ENCODE assay signal across 8 cellular contexts in the genomic region with DNA sequence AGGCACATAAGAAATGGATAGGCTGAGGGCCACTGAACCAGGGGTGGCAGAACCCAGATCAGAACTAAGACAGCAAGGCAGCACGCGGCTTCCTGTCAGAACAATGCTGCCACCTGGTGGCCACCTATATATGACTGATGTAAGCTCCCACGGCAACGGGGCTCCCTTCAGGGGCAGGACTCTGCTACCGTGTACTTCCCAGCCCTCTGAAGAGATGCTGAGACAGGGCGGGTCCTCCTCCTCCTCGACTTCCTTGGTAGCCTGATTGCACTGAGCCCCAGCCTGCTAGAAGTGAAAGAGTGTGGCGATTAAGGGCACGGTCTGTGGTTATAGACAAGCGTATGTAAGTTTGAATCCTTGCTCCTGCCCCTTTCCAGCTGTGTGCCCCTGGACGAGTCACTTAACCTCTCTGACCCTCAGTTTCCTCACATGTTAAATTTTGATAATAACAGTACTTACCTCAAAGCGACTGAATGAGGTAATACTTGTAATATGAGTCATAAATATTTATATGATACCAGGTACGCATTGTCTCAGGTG. TPM values are rescaled to one million over a fixed set of nuclear protein-coding genes. Genes with fewer than 3 reads are reported as not detected.
DNase-seq lines count a peak whose midpoint lies in the region; ATAC-seq and TF ChIP-seq lines count a peak whose summit lies in the region.

No MANE protein-coding gene starts in this region.

- H3K4me1 Mint-ChIP-seq in nephron progenitor cell: peaks cover 9% of the 10 kb centered on the region

- peaks cover 10% of the 10 kb centered on the region for H3K27me3 Mint-ChIP-seq in nephron progenitor cell (ENCODE audit: low read depth, poor library complexity)

- H3K4me1 ChIP-seq in DND-41 (ENCODE audit: insufficient read depth, low read length): peaks cover 10% of the 10 kb centered on the region
- H3K4me1 ChIP-seq in PC-3 (ENCODE audit: insufficient read depth, low read length): peaks cover 7% of the 10 kb centered on the region; the same call in 1 of the 2 replicates
- H3K4me1 ChIP-seq in esophagus squamous epithelium: peaks cover 1 to 23% (median 10%) of the 10 kb centered on the region in 3 donors

- H3K4me3 Mint-ChIP-seq in nephron progenitor cell: no peak overlapping the region

- H3K27ac ChIP-seq in DND-41 (ENCODE audit: low read length): peak overlapping the region; percentile 10; the same call in 1 of the 2 replicates
- H3K27ac ChIP-seq in PC-3 (ENCODE audit: low read length): no peak overlapping the region
- H3K27ac ChIP-seq in esophagus squamous epithelium: no peak overlapping the region

- H3K9me3 Mint-ChIP-seq in nephron progenitor cell: no peaks in the 10 kb centered on the region

- BruUV-seq in PC-3 (replicated peaks; lab: Mats Ljungman, UMichigan): no TSS peak

- H3K27me3 ChIP-seq in DND-41 (ENCODE audit: insufficient read depth, low read length, poor library complexity) (no peaks in the 10 kb centered on the region), PC-3 (ENCODE audit: low read length) (no peaks in the 10 kb centered on the region), esophagus squamous epithelium (no peaks in the 10 kb centered on the region)

- H3K9ac ChIP-seq in DND-41 (ENCODE audit: low read depth, low read length) (no peak overlapping the region), PC-3 (ENCODE audit: low read length) (no peak overlapping the region)

- POLR2A ChIA-PET in PC-3 (lab: Charles Lee; ENCODE audit: unreplicated experiment): interaction anchor here (0.6 kb wide), 1 partner anchor 998 kb away, joined by 4 read pairs; no protein-coding TSS in a partner anchor

- H4K20me1 ChIP-seq in DND-41 (ENCODE audit: insufficient read depth, low read length) (no peaks in the 10 kb centered on the region), PC-3 (ENCODE audit: low read length) (no peaks in the 10 kb centered on the region)

- H3K79me2 ChIP-seq in DND-41 (ENCODE audit: insufficient read depth, low read length) (no peaks in the 10 kb centered on the region), PC-3 (ENCODE audit: low read length) (no peaks in the 10 kb centered on the region)

- no peak overlapping the region for H3K27ac Mint-ChIP-seq in nephron progenitor cell

- H3K4me3 ChIP-seq in DND-41 (ENCODE audit: low read depth in 1 of 2, low read length in 2 of 2) (no peak overlapping the region), PC-3 (ENCODE audit: low read length) (peak overlapping the region; percentile 16; the same call in 1 of the 2 replicates), esophagus squamous epithelium (peak overlapping the region in 1 of 4 donors; percentile 17)

- ATAC-seq in DND-41 (ENCODE audit: insufficient read depth, low read depth) (peak; percentile 97), GM21723 (IDR thresholded peaks at IDR 0.05; ENCODE audit: unreplicated experiment) (peak; percentile 96), PC-3 (peak; percentile 92)

- H2AFZ ChIP-seq in DND-41 (ENCODE audit: low read depth, low read length) (peak overlapping the region; percentile 71), PC-3 (ENCODE audit: low read length) (peak overlapping the region; percentile 56)

- CTCF ChIA-PET in PC-3 (lab: Charles Lee): interaction anchor here (0.6 to 1.0 kb wide), 3 partner anchors 35 to 112 kb away, joined by 3 read pairs; no protein-coding TSS in a partner anchor

- H3K36me3 ChIP-seq in DND-41 (ENCODE audit: insufficient read depth, low read length) (no peaks in the 10 kb centered on the region), PC-3 (ENCODE audit: low read depth, low read length) (no peaks in the 10 kb centered on the region), esophagus squamous epithelium (no peaks in the 10 kb centered on the region)

- TF ChIP-seq CTCF in DND-41 (IDR thresholded peaks at IDR 0.05; ENCODE audit: borderline replicate concordance, extremely low read depth, low read length, poor library complexity, severe bottlenecking) (peak; percentile 94), PC-3 (conservative IDR thresholded peaks at IDR 0.05; ENCODE audit: low read depth, low read length) (peak; percentile 94), esophagus squamous epithelium (IDR thresholded peaks at IDR 0.05) (peak; percentile 83 to 90 (median 84)), nephron progenitor cell (IDR thresholded peaks at IDR 0.05) (peak; percentile 82)

- DNase-seq in DND-41 (peak; percentile 89), KBM-7 (peak; percentile 89), PC-3 (peak; percentile 91), activated T-cell treated with anti-CD3 and anti-CD28 coated beads for 24 hours (ENCODE audit: low read depth) (peak; percentile 88), esophagus squamous epithelium (lab: John Stamatoyannopoulos, UW) (peak; percentile 48), nephron progenitor cell (peak; percentile 93)
- DNase-seq in stimulated activated naive CD4-positive, alpha-beta T cell treated with Interleukin-2 at 50 U/mL for 16 hours (lab: John Stamatoyannopoulos, UW): peak; percentile 85

- H3K36me3 Mint-ChIP-seq in nephron progenitor cell (ENCODE audit: low read depth): no peaks in the 10 kb centered on the region

- intact Hi-C loops in PC-3 (cut with micrococcal nuclease): loop anchor here (1.0 to 10.0 kb wide), 6 partner anchors 39 to 601 kb away; partner anchors contain the start of gene TCOF1
- intact Hi-C loops in esophagus squamous epithelium (cut with DNase I): loop anchor here (10.0 kb wide), 1 partner anchor 161 kb away; no protein-coding TSS in a partner anchor

- no peaks in the 10 kb centered on the region for H3K9me2 ChIP-seq in PC-3 (replicated peaks; ENCODE audit: low read length)

- 15 to 17% methylated on average over 11 to 13 of the region's 13 CpGs for WGBS in esophagus squamous epithelium, 2 donors

- no peaks in the 10 kb centered on the region for H3K9me3 ChIP-seq in DND-41 (ENCODE audit: insufficient read depth, low read length, severe bottlenecking)
- no peaks in the 10 kb centered on the region for H3K9me3 ChIP-seq in PC-3 (ENCODE audit: low read length)
- no peaks in the 10 kb centered on the region for H3K9me3 ChIP-seq in esophagus squamous epithelium

- no peak for TF ChIP-seq POLR2A in esophagus squamous epithelium (IDR thresholded peaks at IDR 0.05)

- H3F3A ChIP-seq in PC-3 (ENCODE audit: low read length, unreplicated experiment): peaks cover 4% of the 10 kb centered on the region

- peak overlapping the region; percentile 29; the same call in 1 of the 2 replicates for H3K4me2 ChIP-seq in DND-41 (ENCODE audit: insufficient read depth, low read length)
- H3K4me2 ChIP-seq in PC-3 (ENCODE audit: low read length): peak overlapping the region; percentile 66

- in situ Hi-C loops in KBM-7 (cut with MboI; ENCODE audit: low pct_unique_long_range_greater_than_20kb, low sequenced_read_pairs): no loop called here

RNA-seq across cellular contexts. Expression of gene RPS14, which starts 13.3 kb away (rescaled TPM):
- 2,005 and 2,031 TPM in 2 replicates for total RNA-seq in PC-3 (2014; rRNA removed)
- total RNA-seq in esophagus squamous epithelium: 1,000 to 10,000 TPM; 1,098 to 4,026 (median 2,484) TPM

RNA-seq across cellular contexts. Expression of gene CD74, which starts 23.5 kb away (rescaled TPM):
- 0.22 and 0.52 TPM in 2 replicates for total RNA-seq in PC-3 (2014; rRNA removed)
- 1,000 to 10,000 TPM in 1 of 4 donors, 100 to 1,000 TPM in 2, 10 to 100 TPM in 1; 91.0 to 1,037 (median 261) TPM for total RNA-seq in esophagus squamous epithelium

Comparison
In these comparisons a context has a peak if more than half of its experiments do, and no peak if none do; other contexts are left out.
1. RNA of gene CD74, which starts 23.5 kb away (total RNA-seq): 91.0 to 1,037 TPM in esophagus squamous epithelium; 0.22 to 0.52 TPM in PC-3; every median in the first group is over 10 times any median in the second.
2. Peak in every context shown above with its lines, with median percentiles within 50 percentile points of each other: ATAC-seq, DNase-seq and CTCF ChIP-seq.